8 cellular contexts compared by ENCODE assay signal in genomic region chr9:128656416-128657343, GRCh38. TPM values are rescaled to one million over a fixed set of nuclear protein-coding genes. Genes with fewer than 3 reads are reported as not detected.
DNase-seq lines count a peak whose midpoint lies in the region; ATAC-seq, FAIRE-seq and TF ChIP-seq lines count a peak whose summit lies in the region.

Gene DYNC2I2, minus strand, starts transcription at chr9:128656847. Its CDS starts 121 bp downstream, at chr9:128656726.

- H2AFZ ChIP-seq in keratinocyte (ENCODE audit: control insufficient read depth, low read length) = peak within 1 kb of the TSS; percentile 98

- H3K36me3 Mint-ChIP-seq in central memory CD8-positive, alpha-beta T cell (ENCODE audit: insufficient read depth) = peaks cover 5% of the 10 kb centered on the region

- peak within 1 kb of the TSS; percentile 45 to 83 (median 76) for H3K4me3 ChIP-seq in keratinocyte (ENCODE audit: control insufficient read depth in 2 of 3, extremely low read depth in 1 of 3, insufficient read depth in 2 of 3, low read depth in 1 of 3, low read length in 3 of 3)

- in situ Hi-C loops in GM18951 (cut with MboI; ENCODE audit: low sequenced_read_pairs, unreplicated experiment) = no loop called here

- H3K4me2 ChIP-seq in keratinocyte (ENCODE audit: control insufficient read depth, extremely low read depth, insufficient read depth, low read depth, low read length) = peak within 1 kb of the TSS; percentile 94

- H3K27me3 ChIP-seq in keratinocyte (ENCODE audit: control insufficient read depth, extremely low read depth, insufficient read depth, low read length) = no peaks in the 10 kb centered on the region

- no peaks in the 10 kb centered on the region for H4K20me1 ChIP-seq in keratinocyte (ENCODE audit: control insufficient read depth, extremely low read depth, insufficient read depth, low read length)

- no peaks in the 10 kb centered on the region for H3K79me2 ChIP-seq in keratinocyte (ENCODE audit: control insufficient read depth, insufficient read depth, low read length)

- peak within 1 kb of the TSS; percentile 98 for H3K27ac ChIP-seq in keratinocyte (ENCODE audit: control insufficient read depth, insufficient read depth, low read length)

- peak; percentile 75 for TF ChIP-seq POLR2A in GM18951 (IDR thresholded peaks at IDR 0.05; ENCODE audit: extremely low read depth, insufficient read depth, insufficient read length)

- H3K27ac Mint-ChIP-seq in central memory CD8-positive, alpha-beta T cell (ENCODE audit: low read depth) = peak within 1 kb of the TSS; percentile 96

- peak within 1 kb of the TSS; percentile 98 for H3K9ac ChIP-seq in keratinocyte (ENCODE audit: control insufficient read depth, extremely low read depth, insufficient read depth, low read length)

- H3K27me3 Mint-ChIP-seq in central memory CD8-positive, alpha-beta T cell = no peaks in the 10 kb centered on the region

- DNase-seq in AG08396 (ENCODE audit: low spot score) = peak; percentile 98
- peak; percentile 49 for DNase-seq in NCI-H446 treated with DMSO at 0.1 percent for 48 hours (lab: John Stamatoyannopoulos, UW)
- DNase-seq in central memory CD8-positive, alpha-beta T cell (ENCODE audit: low spot score in 2 of 2) = peak; percentile 92
- peak; percentile 46 for DNase-seq in keratinocyte (ENCODE audit: low read depth, low spot score)
- peak; percentile 89 to 98 (median 93) for DNase-seq in stimulated activated CD4-positive, alpha-beta T cell treated with anti-CD3 and anti-CD28 coated beads, Interleukin-12 subunit alpha, Interleukin-12 subunit beta, amount 100 ng/mL, for 48 hours (ENCODE audit: low read depth in 2 of 3, low spot score in 1 of 3)

- H3K9me1 ChIP-seq in keratinocyte (ENCODE audit: control insufficient read depth, extremely low read depth, insufficient read depth, low read length) = no peaks in the 10 kb centered on the region

- dilution Hi-C loops in keratinocyte (cut with MboI; ENCODE audit: extremely low pct_ligation_motif_present, low sequenced_read_pairs) = no loop called here

- no peaks in the 10 kb centered on the region for H3K36me3 ChIP-seq in keratinocyte (ENCODE audit: control insufficient read depth in 2 of 2, extremely low read depth in 1 of 2, insufficient read depth in 2 of 2, low read length in 2 of 2)

- no peak for TF ChIP-seq CTCF in keratinocyte (optimal IDR thresholded peaks at IDR 0.05 in 1 of 3, IDR thresholded peaks at IDR 0.05 in 1 of 3, conservative IDR thresholded peaks at IDR 0.05 in 1 of 3; ENCODE audit: extremely low read depth in 1 of 3, insufficient read depth in 2 of 3, low read length in 3 of 3)

- no peak for FAIRE-seq in keratinocyte (lab: Jason Lieb, UNC)

- peak within 1 kb of the TSS; percentile 87 for H3K4me3 Mint-ChIP-seq in central memory CD8-positive, alpha-beta T cell

- H3K9me3 ChIP-seq in keratinocyte (ENCODE audit: control insufficient read depth, low read depth, low read length) = no peaks in the 10 kb centered on the region

- peak; percentile 77 for ATAC-seq in HG03280 (IDR thresholded peaks at IDR 0.05; ENCODE audit: unreplicated experiment)
- peak; percentile 97 to 99 for ATAC-seq in activated CD4-positive, CD25-positive, alpha-beta regulatory T cell treated with anti-CD3 and anti-CD28 coated beads, Interleukin-2, amount 50 U/mL, for 24 hours
- peak; percentile 96 for ATAC-seq in central memory CD8-positive, alpha-beta T cell (replicated peaks; ENCODE audit: extremely low read depth, poor library complexity, severe bottlenecking)

- no peaks in the 10 kb centered on the region for H3K4me1 Mint-ChIP-seq in central memory CD8-positive, alpha-beta T cell

- no peaks in the 10 kb centered on the region for H3K4me1 ChIP-seq in keratinocyte (ENCODE audit: control insufficient read depth, extremely low read depth, insufficient read depth, low read length)

- H3K9me3 Mint-ChIP-seq in central memory CD8-positive, alpha-beta T cell = no peaks in the 10 kb centered on the region

RNA-seq across cellular contexts. Expression of gene DYNC2I2, which starts in this region (rescaled TPM):
- 11.5 to 19.3 TPM (median 14.0 TPM) in 3 replicates for polyA plus RNA-seq in keratinocyte
- 5.9 TPM for polyA plus RNA-seq in keratinocyte (2011; ENCODE audit: low read depth)
- polyA plus RNA-seq in keratinocyte (2011; cell fraction: cytosol; rRNA removed) = 5.6 and 14.1 TPM in 2 replicates
- polyA plus RNA-seq in keratinocyte (2011; cell fraction: nucleus; rRNA removed) = 13.9 and 18.4 TPM in 2 replicates
- 8.6 and 25.4 TPM in 2 replicates for polyA plus RNA-seq in keratinocyte (2012; ENCODE audit: low replicate concordance)
- polyA minus RNA-seq in keratinocyte = 9.6 to 55.0 TPM (median 13.0 TPM) in 3 replicates
- 27.4 TPM for polyA minus RNA-seq in keratinocyte (2011; cell fraction: cytosol; rRNA and poly(A)+ RNA removed)
- polyA minus RNA-seq in keratinocyte (2011; cell fraction: nucleus; rRNA and poly(A)+ RNA removed) = 10.7 and 12.0 TPM in 2 replicates

Comparison
In these comparisons a context has a peak if more than half of its experiments do, and no peak if none do; other contexts are left out.
1. Peak in every context shown above with its lines: DNase-seq, ATAC-seq, H3K4me3 ChIP-seq and H3K27ac ChIP-seq.
2. DNase-seq: peak in every context shown above with its lines; median percentile 98 in AG08396; 93 in stimulated activated CD4-positive, alpha-beta T cell treated with anti-CD3 and anti-CD28 coated beads, Interleukin-12 subunit alpha, Interleukin-12 subunit beta, amount 100 ng/mL, for 48 hours; 92 in central memory CD8-positive, alpha-beta T cell; 49 in NCI-H446 treated with DMSO at 0.1 percent for 48 hours; 46 in keratinocyte.